In genomic region chr22:47267531-47268282, GRCh38 we compare ENCODE assay signal across 18 cellular contexts.
DNase-seq lines count a peak whose midpoint lies in the region; ATAC-seq, FAIRE-seq and TF ChIP-seq lines count a peak whose summit lies in the region.
"Had no signal": no experiment of that assay in that cellular context is flagged by ENCODE, and none has a peak within 500 bp of the region (broad histone marks: within the 10 kb centered on the region; RNA-seq: fewer than 3 reads in every experiment).

No MANE protein-coding gene starts in this region.

- no peak for TF ChIP-seq EP300 in K562 (IDR thresholded peaks at IDR 0.05; ENCODE audit: low read length)

- no peak overlapping the region for H2AFZ ChIP-seq in K562 (ENCODE audit: low read depth, low read length)
- H2AFZ ChIP-seq: GM23338 had no signal

- H3K4me1 ChIP-seq in K562 (replicated peaks in 1 of 2; ENCODE audit: control insufficient read depth in 2 of 2, insufficient read depth in 2 of 2, low read length in 2 of 2) (no peaks in the 10 kb centered on the region), upper lobe of right lung (no peaks in the 10 kb centered on the region), prostate gland (replicated peaks) (no peaks in the 10 kb centered on the region)
- no peaks in the 10 kb centered on the region for H3K4me1 ChIP-seq in effector memory CD4-positive, alpha-beta T cell (ENCODE audit: control insufficient read depth, insufficient read depth, low read length, poor library complexity, severe bottlenecking)

- POLR2A ChIA-PET in K562 (lab: Yijun Ruan, JAX) = interaction anchor here (0.6 kb wide), 1 partner anchor 21 kb away, joined by 3 read pairs; no protein-coding TSS in a partner anchor

- H3K79me2 ChIP-seq in K562 (ENCODE audit: control insufficient read depth, insufficient read depth, low read length) = no peaks in the 10 kb centered on the region

- H3K36me3 ChIP-seq in K562 (ENCODE audit: control insufficient read depth, insufficient read depth, low read length) = no peaks in the 10 kb centered on the region
- no peaks in the 10 kb centered on the region for H3K36me3 ChIP-seq in upper lobe of right lung
- H3K36me3 ChIP-seq in effector memory CD4-positive, alpha-beta T cell (ENCODE audit: control insufficient read depth, insufficient read depth, low read length) = no peaks in the 10 kb centered on the region
- no peaks in the 10 kb centered on the region for H3K36me3 ChIP-seq in prostate gland

- ATAC-seq in K562 = no peak
- no peak for ATAC-seq in upper lobe of right lung
- ATAC-seq: GM23338, HCT116 had no signal

- H3K27ac ChIP-seq in K562 (ENCODE audit: extremely low read depth, low read depth, low read length) = no peak overlapping the region
- H3K27ac ChIP-seq in upper lobe of right lung = no peak overlapping the region
- H3K27ac ChIP-seq in effector memory CD4-positive, alpha-beta T cell (ENCODE audit: insufficient read depth, low read length, poor library complexity, severe bottlenecking) = no peak overlapping the region
- no peak overlapping the region for H3K27ac ChIP-seq in prostate gland

- BruUV-seq in K562 (replicated peaks; lab: Mats Ljungman, UMichigan) = no TSS peak

- intact Hi-C loops in K562 (cut with micrococcal nuclease) = no loop called here
- intact Hi-C loops in upper lobe of right lung (cut with DNase I) = no loop called here
- intact Hi-C loops in prostate gland (cut with DNase I) = no loop called here

- no peak overlapping the region for H3K9ac ChIP-seq in K562 (ENCODE audit: insufficient read depth in 1 of 2, low read depth in 2 of 2, low read length in 2 of 2)

- TF ChIP-seq POLR2A in K562 (conservative IDR thresholded peaks at IDR 0.05) = no peak
- TF ChIP-seq POLR2A in prostate gland (IDR thresholded peaks at IDR 0.05) = no peak

- H4K20me1 ChIP-seq in K562 (replicated peaks; ENCODE audit: control insufficient read depth, insufficient read depth, low read length) = no peaks in the 10 kb centered on the region

- H3K4me3 ChIP-seq in K562 (no peak overlapping the region), upper lobe of right lung (no peak overlapping the region), prostate gland (no peak overlapping the region)
- H3K4me3 ChIP-seq in effector memory CD4-positive, alpha-beta T cell (ENCODE audit: insufficient read depth, low read depth, low read length, poor library complexity, severe bottlenecking) = no peak overlapping the region
- H3K4me3 ChIP-seq: GM23338 had no signal

- DNase-seq in K562 (ENCODE audit: extremely low read depth in 1 of 4, low spot score in 3 of 4) = no peak
- peak; percentile 24 for DNase-seq in mesenteric fat pad (ENCODE audit: low spot score)
- DNase-seq in upper lobe of right lung = peak; percentile 15
- DNase-seq in effector memory CD4-positive, alpha-beta T cell = no peak
- no peak for DNase-seq in prostate gland (ENCODE audit: low spot score)
- no peak for DNase-seq in amniotic stem cell (lab: John Stamatoyannopoulos, UW)
- DNase-seq: C1 segment of cervical spinal cord; Calu3; CD4-positive, alpha-beta memory T cell; COR-L47; DMS53; DMS79 treated with DMSO at 0.1 percent for 48 hours; GF-D8; H9 had no signal

- no peak for FAIRE-seq in K562 (lab: Jason Lieb, UNC)
- FAIRE-seq: GM12891, GM18507 had no signal

- no peaks in the 10 kb centered on the region for H3K9me3 ChIP-seq in K562 (replicated peaks; ENCODE audit: control insufficient read depth, insufficient read depth, low read depth, low read length)
- no peaks in the 10 kb centered on the region for H3K9me3 ChIP-seq in upper lobe of right lung
- H3K9me3 ChIP-seq in effector memory CD4-positive, alpha-beta T cell (ENCODE audit: control insufficient read depth, low read length) = no peaks in the 10 kb centered on the region
- no peaks in the 10 kb centered on the region for H3K9me3 ChIP-seq in prostate gland

- WGBS in K562 (ENCODE audit: insufficient coverage, low coverage, missing lambda C conversion rate) = 0% methylated on average over 8 of the region's 8 CpGs
- 48% methylated on average over 8 of the region's 8 CpGs for WGBS in prostate gland

- no peaks in the 10 kb centered on the region for H3K9me1 ChIP-seq in K562 (ENCODE audit: control insufficient read depth, insufficient read depth, low read length)

- TF ChIP-seq CTCF in K562 (IDR thresholded peaks at IDR 0.05 in 2 of 3, conservative IDR thresholded peaks at IDR 0.05 in 1 of 3; ENCODE audit: insufficient read depth in 2 of 3, low read depth in 1 of 3, low read length in 3 of 3) (no peak), upper lobe of right lung (IDR thresholded peaks at IDR 0.05) (no peak), prostate gland (IDR thresholded peaks at IDR 0.05) (no peak)

- H3K27me3 ChIP-seq in K562 (ENCODE audit: control insufficient read depth in 2 of 2, insufficient read depth in 2 of 2, low read length in 2 of 2) = no peaks in the 10 kb centered on the region
- H3K27me3 ChIP-seq in upper lobe of right lung = peaks cover 6% of the 10 kb centered on the region
- H3K27me3 ChIP-seq in effector memory CD4-positive, alpha-beta T cell (replicated peaks; ENCODE audit: control insufficient read depth, insufficient read depth, low read length, poor library complexity, severe bottlenecking) = no peaks in the 10 kb centered on the region
- H3K27me3 ChIP-seq in prostate gland (replicated peaks; ENCODE audit: insufficient read depth) = no peaks in the 10 kb centered on the region

- no peak for TF ChIP-seq RAD21 in K562 (CRISPR knock-in tag; conservative IDR thresholded peaks at IDR 0.05 in 1 of 2, IDR thresholded peaks at IDR 0.05 in 1 of 2)

- in situ Hi-C loops in K562 (cut with MboI) = no loop called here

- H3K4me2 ChIP-seq in K562 (ENCODE audit: insufficient read depth, low read length) = no peak overlapping the region
- H3K4me2 ChIP-seq: GM23338 had no signal

- CTCF ChIA-PET in K562 (lab: Yijun Ruan, JAX; ENCODE audit: low intra/inter-chr PET ratio) = no interaction called here

TF ChIP-seq in K562, 482 proteins besides CTCF, POLR2A, EP300 and RAD21 (continues in another document):
- no peak for TF ChIP-seq NFYB (IDR thresholded peaks at IDR 0.05; ENCODE audit: extremely low read depth, insufficient read length)
- no peak for TF ChIP-seq MYC (IDR thresholded peaks at IDR 0.05; ENCODE audit: low read depth, low read length)
- TF ChIP-seq MYC (CRISPR knock-in tag; IDR thresholded peaks at IDR 0.05; ENCODE audit: borderline replicate concordance, low read depth) = no peak
- no peak for TF ChIP-seq RBFOX2 (IDR thresholded peaks at IDR 0.05; ENCODE audit: low read depth, low read length)
- no peak for TF ChIP-seq HDAC6 (IDR thresholded peaks at IDR 0.05; ENCODE audit: low read depth, low read length)
- TF ChIP-seq ZNF699 (CRISPR knock-in tag; IDR thresholded peaks at IDR 0.05; ENCODE audit: insufficient replicate concordance) = no peak
- TF ChIP-seq LCOR (CRISPR knock-in tag; IDR thresholded peaks at IDR 0.05) = no peak
- no peak for TF ChIP-seq NFE2L1 (tag; IDR thresholded peaks at IDR 0.05; ENCODE audit: borderline replicate concordance, low read depth)
- TF ChIP-seq TFE3 (CRISPR knock-in tag; IDR thresholded peaks at IDR 0.05) = no peak
- peak; percentile 43 for TF ChIP-seq PRDM10 (IDR thresholded peaks at IDR 0.05; ENCODE audit: partially characterized antibody)
- TF ChIP-seq ARID1B (IDR thresholded peaks at IDR 0.05) = peak; percentile 32; the same call in 1 of the 2 replicates
- TF ChIP-seq ZNF384 (IDR thresholded peaks at IDR 0.05; ENCODE audit: low read depth, low read length) = no peak
- peak; percentile 47; the same call in 1 of the 2 replicates for TF ChIP-seq CBFA2T3 (IDR thresholded peaks at IDR 0.05)
- no peak for TF ChIP-seq ZNF717 (CRISPR knock-in tag; IDR thresholded peaks at IDR 0.05)
- no peak for TF ChIP-seq ELF4 (CRISPR knock-in tag; IDR thresholded peaks at IDR 0.05)

Comparison
In these comparisons a context has a peak if more than half of its experiments do, and no peak if none do; other contexts are left out.
1. DNase-seq: peak in mesenteric fat pad (single experiment) and upper lobe of right lung (single experiment); none in K562 (0 of 4), effector memory CD4-positive, alpha-beta T cell (0 of 3), prostate gland (single experiment) and amniotic stem cell (single experiment).